ENCODE assay signal across 17 cellular contexts in genomic region chr3:33001889-33002288, GRCh38. TPM values are rescaled to one million over a fixed set of nuclear protein-coding genes. Genes with fewer than 3 reads are reported as not detected.
DNase-seq lines count a peak whose midpoint lies in the region; ATAC-seq and TF ChIP-seq lines count a peak whose summit lies in the region.
"Had no signal": no experiment of that assay in that cellular context is flagged by ENCODE, and none has a peak within 500 bp of the region (broad histone marks: within the 10 kb centered on the region; RNA-seq: fewer than 3 reads in every experiment).

No MANE protein-coding gene starts in this region.

- in situ Hi-C loops in G401 (cut with HindIII; ENCODE audit: low sequenced_read_pairs), result no loop called here

- no peak for DNase-seq in CD4-positive, alpha-beta memory T cell
- peak; percentile 41 for DNase-seq in choroid plexus epithelial cell (ENCODE audit: low read depth)
- DNase-seq in G401 (ENCODE audit: low spot score), result no peak
- DNase-seq in activated gamma-delta T cell (lab: John Stamatoyannopoulos, UW), result no peak
- no peak for DNase-seq in NCI-H748 (lab: John Stamatoyannopoulos, UW; ENCODE audit: unreplicated experiment)
- DNase-seq in DMS53 (lab: John Stamatoyannopoulos, UW), result no peak
- DNase-seq: activated CD4-positive, alpha-beta T cell treated with anti-CD3 and anti-CD28 coated beads for 48 hours; activated naive CD8-positive, alpha-beta T cell treated with anti-CD3 and anti-CD28 coated beads, Interleukin-2, amount 10 ng/mL, durations not matched to agents 7 days and 5 days; dermis blood vessel endothelial cell; head of caudate nucleus; MM.1S; NCI-H526 treated with DMSO at 0.1 percent for 48 hours; transverse colon had no signal

- TF ChIP-seq CTCF in choroid plexus epithelial cell (conservative IDR thresholded peaks at IDR 0.05; ENCODE audit: low read depth, low read length), result no peak

- H3K9me3 ChIP-seq in CD4-positive, alpha-beta memory T cell (ENCODE audit: control insufficient read depth in 1 of 2, low read length in 2 of 2), result no peaks in the 10 kb centered on the region
- H3K9me3 ChIP-seq: transverse colon had no signal

- H3K4me1 Mint-ChIP-seq in CD4-positive, alpha-beta memory T cell, result peaks cover 41 to 89% (median 74%) of the 10 kb centered on the region in 4 donors

- H3K27me3 ChIP-seq in CD4-positive, alpha-beta memory T cell (ENCODE audit: insufficient read depth, low read length), result no peaks in the 10 kb centered on the region
- H3K27me3 ChIP-seq: transverse colon had no signal

- peaks cover 89% of the 10 kb centered on the region for H3K4me1 ChIP-seq in CD4-positive, alpha-beta memory T cell (ENCODE audit: insufficient read depth, low read length)

- peak overlapping the region in 2 of 8 donors; percentile 27 to 62 for H3K4me3 Mint-ChIP-seq in CD4-positive, alpha-beta memory T cell
- H3K4me3 Mint-ChIP-seq: activated naive CD8-positive, alpha-beta T cell treated with anti-CD3 and anti-CD28 coated beads, Interleukin-2, amount 10 ng/mL, durations not matched to agents 7 days and 5 days had no signal

- peaks cover 12 to 21% of the 10 kb centered on the region in 2 donors for H3K36me3 Mint-ChIP-seq in CD4-positive, alpha-beta memory T cell

- H3K27ac ChIP-seq in CD4-positive, alpha-beta memory T cell (ENCODE audit: low read depth, low read length), result no peak overlapping the region
- H3K27ac ChIP-seq: C4-2B, transverse colon had no signal

- no peaks in the 10 kb centered on the region for H3K27me3 Mint-ChIP-seq in CD4-positive, alpha-beta memory T cell
- H3K27me3 Mint-ChIP-seq: activated naive CD8-positive, alpha-beta T cell treated with anti-CD3 and anti-CD28 coated beads, Interleukin-2, amount 10 ng/mL, durations not matched to agents 7 days and 5 days had no signal

- peak; percentile 79 for ATAC-seq in GM18909 (IDR thresholded peaks at IDR 0.05; ENCODE audit: poor library complexity, unreplicated experiment)
- peak; percentile 59 for ATAC-seq in HG03175 (IDR thresholded peaks at IDR 0.05; ENCODE audit: unreplicated experiment)

- H3K9me3 Mint-ChIP-seq in CD4-positive, alpha-beta memory T cell, result no peaks in the 10 kb centered on the region
- H3K9me3 Mint-ChIP-seq: activated naive CD8-positive, alpha-beta T cell treated with anti-CD3 and anti-CD28 coated beads, Interleukin-2, amount 10 ng/mL, durations not matched to agents 7 days and 5 days had no signal

- peak overlapping the region in 5 of 7 donors; percentile 28 to 81 (median 69) for H3K27ac Mint-ChIP-seq in CD4-positive, alpha-beta memory T cell
- H3K27ac Mint-ChIP-seq: activated naive CD8-positive, alpha-beta T cell treated with anti-CD3 and anti-CD28 coated beads, Interleukin-2, amount 10 ng/mL, durations not matched to agents 7 days and 5 days had no signal

- CTCF ChIA-PET in CD4-positive, alpha-beta memory T cell (lab: Charles Lee; ENCODE audit: partially characterized antibody), result interaction anchor here (0.9 to 1.5 kb wide), 6 partner anchors 34 to 69 kb away, joined by 3 to 4 read pairs (median 4); no protein-coding TSS in a partner anchor

- intact Hi-C loops in CD4-positive, alpha-beta memory T cell (cut with micrococcal nuclease), result no loop called here

- H3K4me3 ChIP-seq in CD4-positive, alpha-beta memory T cell (ENCODE audit: low read length in 2 of 2), result no peak overlapping the region
- no peak overlapping the region for H3K4me3 ChIP-seq in choroid plexus epithelial cell (ENCODE audit: low read depth, low read length)
- H3K4me3 ChIP-seq: transverse colon had no signal

- POLR2A ChIA-PET in CD4-positive, alpha-beta memory T cell (lab: Charles Lee; ENCODE audit: partially characterized antibody), result interaction anchor here (0.8 to 1.7 kb wide), 4 partner anchors 15 to 45 kb away, joined by 3 to 5 read pairs (median 4); no protein-coding TSS in a partner anchor

- H3K36me3 ChIP-seq in CD4-positive, alpha-beta memory T cell (ENCODE audit: insufficient read depth, low read length), result peaks cover 6% of the 10 kb centered on the region

RNA-seq across cellular contexts. Expression of gene CCR4, which starts 50.4 kb away (rescaled TPM):
- total RNA-seq in CD4-positive, alpha-beta memory T cell, result 100 to 1,000 TPM in 1 of 2 experiments, 10 to 100 TPM in 1; 99.6 to 101 TPM
- 10 to 100 TPM in 1 of 2 donors, 1 to 10 TPM in 1; 9.9 to 34.7 TPM for polyA plus RNA-seq in CD4-positive, alpha-beta memory T cell
- total RNA-seq in G401 (2014; rRNA removed; shearing (Covaris generic)), result 0.06 and 0.07 TPM in 2 replicates
- total RNA-seq: renal cortical epithelial cell had no signal

Comparison
In these comparisons a context has a peak if more than half of its experiments do, and no peak if none do; other contexts are left out.
1. RNA of gene CCR4, which starts 50.4 kb away (total RNA-seq): 99.6 to 101 TPM in CD4-positive, alpha-beta memory T cell; 0.06 to 0.07 TPM in G401; every median in the first group is over 10 times any median in the second.